1 cellular context compared by ENCODE assay signal in genomic region chr10:4780782-4781181, GRCh38.
TF ChIP-seq lines count a peak whose summit lies in the region.

No MANE protein-coding gene starts in this region.

TF ChIP-seq in HEK293, 187 proteins besides CTCF, POLR2A, EP300 and RAD21 (continued from another document and continues in another):
- TF ChIP-seq ZNF148 (tag by site-specific recombination; IDR thresholded peaks at IDR 0.05; ENCODE audit: borderline replicate concordance) (0 out of 2 replicates have a peak, but pooled peaks have one; percentile 20), PRDM10 (tag by site-specific recombination; IDR thresholded peaks at IDR 0.05) (peak; percentile 77), TCF7L2 (IDR thresholded peaks at IDR 0.05; ENCODE audit: borderline replicate concordance, low read depth, low read length) (no peak), AEBP2 (tag by site-specific recombination; IDR thresholded peaks at IDR 0.05; ENCODE audit: borderline replicate concordance) (no peak), ZNF549 (tag by site-specific recombination; IDR thresholded peaks at IDR 0.05) (no peak), ZNF398 (tag by site-specific recombination; IDR thresholded peaks at IDR 0.05) (peak; percentile 44; the same call in 1 of the 2 replicates), ZBTB49 (tag by site-specific recombination; IDR thresholded peaks at IDR 0.05; ENCODE audit: low read depth) (no peak), ZNF629 (tag by site-specific recombination; IDR thresholded peaks at IDR 0.05) (peak; percentile 53; the same call in 1 of the 2 replicates), ZNF140 (tag by site-specific recombination; IDR thresholded peaks at IDR 0.05) (no peak), ZBTB21 (tag by site-specific recombination; IDR thresholded peaks at IDR 0.05) (no peak), ZNF138 (tag by site-specific recombination; IDR thresholded peaks at IDR 0.05; ENCODE audit: borderline replicate concordance) (no peak), ZNF280C (tag by site-specific recombination; IDR thresholded peaks at IDR 0.05) (no peak), ZNF596 (tag by site-specific recombination; IDR thresholded peaks at IDR 0.05) (no peak), ZNF654 (tag by site-specific recombination; IDR thresholded peaks at IDR 0.05; ENCODE audit: low read depth) (no peak), ZFP69B (tag by site-specific recombination; IDR thresholded peaks at IDR 0.05) (no peak), SP7 (tag by site-specific recombination; IDR thresholded peaks at IDR 0.05) (peak; percentile 92), ZNF404 (tag by site-specific recombination; IDR thresholded peaks at IDR 0.05) (no peak), ZNF266 (tag by site-specific recombination; IDR thresholded peaks at IDR 0.05; ENCODE audit: low read depth) (no peak), ZNF843 (tag by site-specific recombination; IDR thresholded peaks at IDR 0.05) (peak; percentile 19; the same call in 1 of the 2 replicates), WT1 (tag by site-specific recombination; IDR thresholded peaks at IDR 0.05) (0 out of 2 replicates have a peak, but pooled peaks have one; percentile 41), ZNF426 (tag by site-specific recombination; IDR thresholded peaks at IDR 0.05) (no peak), ZFHX2 (tag by site-specific recombination; conservative IDR thresholded peaks at IDR 0.05) (no peak), ZNF362 (tag by site-specific recombination; IDR thresholded peaks at IDR 0.05) (peak; percentile 81), ZNF366 (tag by site-specific recombination; conservative IDR thresholded peaks at IDR 0.05) (peak; percentile 51; the same call in 1 of the 2 replicates), ZXDB (tag by site-specific recombination; IDR thresholded peaks at IDR 0.05) (no peak), ZSCAN4 (tag by site-specific recombination; IDR thresholded peaks at IDR 0.05) (no peak), ZNF558 (tag by site-specific recombination; IDR thresholded peaks at IDR 0.05) (0 out of 2 replicates have a peak, but pooled peaks have one; percentile 32), ZNF335 (tag by site-specific recombination; conservative IDR thresholded peaks at IDR 0.05) (no peak), BCL11A (tag by site-specific recombination; IDR thresholded peaks at IDR 0.05; ENCODE audit: low read depth) (no peak), ZBTB7A (tag by site-specific recombination; IDR thresholded peaks at IDR 0.05; ENCODE audit: low read depth) (no peak), ZNF37A (tag by site-specific recombination; IDR thresholded peaks at IDR 0.05) (no peak), ZNF239 (tag by site-specific recombination; IDR thresholded peaks at IDR 0.05) (no peak), KLF8 (tag by site-specific recombination; IDR thresholded peaks at IDR 0.05) (peak; percentile 52), ZNF184 (tag by site-specific recombination; IDR thresholded peaks at IDR 0.05) (0 out of 2 replicates have a peak, but pooled peaks have one; percentile 55), ZNF394 (tag by site-specific recombination; IDR thresholded peaks at IDR 0.05; ENCODE audit: borderline replicate concordance) (no peak), BCL6B (tag by site-specific recombination; IDR thresholded peaks at IDR 0.05) (no peak), TRIM28 (IDR thresholded peaks at IDR 0.05; ENCODE audit: borderline replicate concordance, low read length) (no peak), ZNF692 (tag by site-specific recombination; IDR thresholded peaks at IDR 0.05) (no peak), ZEB2 (tag by site-specific recombination; IDR thresholded peaks at IDR 0.05) (peak; percentile 47; the same call in 1 of the 2 replicates), IKZF3 (tag by site-specific recombination; IDR thresholded peaks at IDR 0.05) (no peak), ZNF221 (tag by site-specific recombination; IDR thresholded peaks at IDR 0.05; ENCODE audit: borderline replicate concordance) (no peak), KLF7 (tag by site-specific recombination; IDR thresholded peaks at IDR 0.05; ENCODE audit: borderline replicate concordance) (no peak), ZNF555 (tag by site-specific recombination; conservative IDR thresholded peaks at IDR 0.05) (no peak)
